8 cellular contexts compared by ENCODE assay signal in the genomic region with DNA sequence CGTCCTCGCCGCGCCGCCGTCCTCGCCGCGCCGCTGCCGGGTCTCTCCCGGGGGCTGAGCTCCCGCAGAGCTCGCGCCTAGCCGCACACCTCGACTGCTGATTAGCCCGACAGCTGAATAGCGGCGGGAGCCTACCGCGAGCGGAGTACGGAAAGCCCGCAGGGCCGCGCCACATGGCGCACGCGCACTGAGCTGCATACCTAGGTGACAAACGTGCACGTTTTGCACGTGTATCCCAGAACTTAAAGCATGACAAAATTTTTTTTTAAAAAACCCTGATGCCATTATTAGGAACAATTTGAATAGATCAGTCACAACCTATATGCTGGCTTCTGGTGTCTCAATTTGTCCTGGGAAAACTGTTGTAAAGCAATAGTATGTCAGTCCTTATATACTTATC. TPM values are rescaled to one million over a fixed set of nuclear protein-coding genes. Genes with fewer than 3 reads are reported as not detected.
DNase-seq lines count a peak whose midpoint lies in the region; ATAC-seq, FAIRE-seq and TF ChIP-seq lines count a peak whose summit lies in the region.

A gene with protein sequence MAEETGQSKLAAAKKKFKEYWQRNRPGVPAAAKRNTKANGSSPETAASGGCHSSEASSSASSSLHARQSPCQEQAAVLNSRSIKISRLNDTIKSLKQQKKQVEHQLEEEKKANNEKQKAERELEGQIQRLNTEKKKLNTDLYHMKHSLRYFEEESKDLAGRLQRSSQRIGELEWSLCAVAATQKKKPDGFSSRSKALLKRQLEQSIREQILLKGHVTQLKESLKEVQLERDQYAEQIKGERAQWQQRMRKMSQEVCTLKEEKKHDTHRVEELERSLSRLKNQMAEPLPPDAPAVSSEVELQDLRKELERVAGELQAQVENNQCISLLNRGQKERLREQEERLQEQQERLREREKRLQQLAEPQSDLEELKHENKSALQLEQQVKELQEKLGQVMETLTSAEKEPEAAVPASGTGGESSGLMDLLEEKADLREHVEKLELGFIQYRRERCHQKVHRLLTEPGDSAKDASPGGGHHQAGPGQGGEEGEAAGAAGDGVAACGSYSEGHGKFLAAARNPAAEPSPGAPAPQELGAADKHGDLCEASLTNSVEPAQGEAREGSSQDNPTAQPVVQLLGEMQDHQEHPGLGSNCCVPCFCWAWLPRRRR (minus strand): TSS at position 122 of the 400 bp plus-strand sequence. CDS start 48,117 bp downstream, outside the sequence.

- DNase-seq in DMS 273 treated with DMSO at 0.1 percent for 48 hours (lab: John Stamatoyannopoulos, UW) = peak; percentile 10
- peak; percentile 77 for DNase-seq in GM23338 (ENCODE audit: low spot score)
- peak; percentile 89 for DNase-seq in NB4 (ENCODE audit: low read depth)
- peak; percentile 70 for DNase-seq in T-helper 22 cell (ENCODE audit: low read depth)
- DNase-seq in K562 (ENCODE audit: extremely low read depth in 1 of 4, low spot score in 3 of 4) = peak; percentile 86 to 94 (median 88)
- no peak for DNase-seq in NOMO-1 treated with DMSO at 0.1 percent for 48 hours (lab: John Stamatoyannopoulos, UW; ENCODE audit: unreplicated experiment)

- no peak for TF ChIP-seq CTCF in GM23338 (conservative IDR thresholded peaks at IDR 0.05; ENCODE audit: low read depth in 2 of 2)
- no peak for TF ChIP-seq CTCF in NB4 (IDR thresholded peaks at IDR 0.05; ENCODE audit: low read depth, low read length)
- no peak; a peak in 1 of 6 replicates for TF ChIP-seq CTCF in K562 (IDR thresholded peaks at IDR 0.05 in 2 of 3, conservative IDR thresholded peaks at IDR 0.05 in 1 of 3; ENCODE audit: insufficient read depth in 2 of 3, low read depth in 1 of 3, low read length in 3 of 3)

- H3K9me3 ChIP-seq in K562 (replicated peaks; ENCODE audit: control insufficient read depth, insufficient read depth, low read depth, low read length) (no peaks in the 10 kb centered on the region), iPS-18c (ENCODE audit: control insufficient read depth, insufficient read depth, low read length) (no peaks in the 10 kb centered on the region), skeletal muscle tissue (ENCODE audit: control insufficient read depth in 3 of 3, low read length in 3 of 3) (no peaks in the 10 kb centered on the region)

- H3K9ac ChIP-seq in K562 (ENCODE audit: insufficient read depth in 1 of 2, low read depth in 2 of 2, low read length in 2 of 2) (peak within 1 kb of the TSS; percentile 75 to 94), skeletal muscle tissue (ENCODE audit: low read depth in 1 of 3, low read length in 3 of 3) (peak within 1 kb of the TSS in 1 of 3 donors; percentile 68)

- H3K36me3 ChIP-seq in GM23338 (ENCODE audit: insufficient read depth) (no peaks in the 10 kb centered on the region), K562 (ENCODE audit: control insufficient read depth, insufficient read depth, low read length) (peaks cover 31% of the 10 kb centered on the region; the same call in 2 of the 3 replicates), skeletal muscle tissue (ENCODE audit: control insufficient read depth in 3 of 3, insufficient read depth in 3 of 3, low read length in 3 of 3) (peaks cover 0 to 2% (median 0%) of the 10 kb centered on the region in 3 donors)

- CTCF ChIA-PET in K562 (lab: Yijun Ruan, JAX; ENCODE audit: low intra/inter-chr PET ratio) = no interaction called here

- H3K4me3 ChIP-seq in GM23338 (peak within 1 kb of the TSS; percentile 74), NB4 (ENCODE audit: low read depth, low read length) (peak within 1 kb of the TSS; percentile 75), K562 (peak within 1 kb of the TSS; percentile 74), iPS-18c (ENCODE audit: insufficient read depth, low read depth, low read length) (peak within 1 kb of the TSS; percentile 59), skeletal muscle tissue (ENCODE audit: low read length in 3 of 3) (peak within 1 kb of the TSS in 2 of 3 donors; percentile 62 to 66)

- no peaks in the 10 kb centered on the region; the same call in 2 of the 3 replicates for H3K36me3 Mint-ChIP-seq in GM23338 (ENCODE audit: low read depth)

- TF ChIP-seq EP300 in K562 (IDR thresholded peaks at IDR 0.05; ENCODE audit: low read length) = no peak

- H3K4me2 ChIP-seq in GM23338 (peak within 1 kb of the TSS; percentile 94), K562 (ENCODE audit: insufficient read depth, low read length) (peak within 1 kb of the TSS; percentile 68)

- H3K9me2 ChIP-seq in GM23338 (ENCODE audit: insufficient read depth) = no peaks in the 10 kb centered on the region

- H3K4me3 Mint-ChIP-seq in GM23338 = peak within 1 kb of the TSS; percentile 79

- H4K20me1 ChIP-seq in GM23338 (replicated peaks; ENCODE audit: insufficient read depth) (0 out of 2 replicates have a peak, but pooled peaks cover 3% of the 10 kb centered on the region), K562 (replicated peaks; ENCODE audit: control insufficient read depth, insufficient read depth, low read length) (peaks cover 8% of the 10 kb centered on the region; the same call in 1 of the 2 replicates)

- intact Hi-C loops in K562 (cut with micrococcal nuclease) = loop anchor here (10.0 kb wide), 2 partner anchors 147 to 213 kb away; a partner anchor contains a TSS

- POLR2A ChIA-PET in K562 (lab: Yijun Ruan, JAX) = no interaction called here

- no TSS peak for BruUV-seq in K562 (replicated peaks; lab: Mats Ljungman, UMichigan)

- H3K9me3 Mint-ChIP-seq in GM23338 = peaks cover 3% of the 10 kb centered on the region; the same call in 1 of the 3 replicates

- H3K27me3 ChIP-seq in GM23338 (ENCODE audit: insufficient read depth) (peaks cover 47% of the 10 kb centered on the region), K562 (ENCODE audit: control insufficient read depth in 2 of 2, insufficient read depth in 2 of 2, low read length in 2 of 2) (no peaks in the 10 kb centered on the region), skeletal muscle tissue (ENCODE audit: control insufficient read depth in 3 of 3, insufficient read depth in 3 of 3, low read length in 3 of 3) (no peaks in the 10 kb centered on the region)

- TF ChIP-seq RAD21 in K562 (CRISPR knock-in tag; conservative IDR thresholded peaks at IDR 0.05 in 1 of 2, IDR thresholded peaks at IDR 0.05 in 1 of 2) = no peak

- peaks cover 3% of the 10 kb centered on the region; the same call in 1 of the 3 replicates for H3K4me1 Mint-ChIP-seq in GM23338

- FAIRE-seq in K562 (lab: Jason Lieb, UNC) = peak; percentile 87

- in situ Hi-C loops in K562 (cut with MboI) = no loop called here

- H3K27ac ChIP-seq in GM23338 (ENCODE audit: low read depth) (no peak within 1 kb of the TSS), K562 (ENCODE audit: extremely low read depth, low read depth, low read length) (peak within 1 kb of the TSS; percentile 74), skeletal muscle tissue (ENCODE audit: low read depth, low read length) (no peak within 1 kb of the TSS)

- no peaks in the 10 kb centered on the region for H3K9me1 ChIP-seq in K562 (ENCODE audit: control insufficient read depth, insufficient read depth, low read length)

- H3K27ac Mint-ChIP-seq in GM23338 = no peak within 1 kb of the TSS

- peak; percentile 18 for TF ChIP-seq POLR2A in NB4 (IDR thresholded peaks at IDR 0.05; ENCODE audit: extremely low read depth, insufficient read length)
- peak; percentile 66; the same call in 1 of the 2 replicates for TF ChIP-seq POLR2A in K562 (conservative IDR thresholded peaks at IDR 0.05)

- H3K79me2 ChIP-seq in GM23338 (replicated peaks; ENCODE audit: insufficient read depth) = no peaks in the 10 kb centered on the region
- H3K79me2 ChIP-seq in K562 (ENCODE audit: control insufficient read depth, insufficient read depth, low read length) = peaks cover 34% of the 10 kb centered on the region

- H2AFZ ChIP-seq in GM23338 = peak within 1 kb of the TSS; percentile 81
- peak within 1 kb of the TSS; percentile 99 for H2AFZ ChIP-seq in K562 (ENCODE audit: low read depth, low read length)

- H3K27me3 Mint-ChIP-seq in GM23338 (ENCODE audit: insufficient read depth, low read depth, poor library complexity) = peaks cover 28% of the 10 kb centered on the region

- ATAC-seq in GM23338 (peak; percentile 48), K562 (peak; percentile 79)

- no peaks in the 10 kb centered on the region for H3K4me1 ChIP-seq in GM23338 (ENCODE audit: insufficient read depth)
- H3K4me1 ChIP-seq in K562 (replicated peaks in 1 of 2; ENCODE audit: control insufficient read depth in 2 of 2, insufficient read depth in 2 of 2, low read length in 2 of 2) = peaks cover 8 to 26% of the 10 kb centered on the region in 2 experiments; a peak in 3 of 5 replicates
- H3K4me1 ChIP-seq in skeletal muscle tissue (ENCODE audit: control insufficient read depth in 3 of 3, insufficient read depth in 3 of 3, low read length in 3 of 3) = peaks cover 0 to 3% (median 2%) of the 10 kb centered on the region in 3 donors

- H3F3A ChIP-seq in GM23338 (replicated peaks; ENCODE audit: low read depth) = no peaks in the 10 kb centered on the region

- under 1% methylated on average over 31 of the region's 33 CpGs for WGBS in K562 (ENCODE audit: insufficient coverage, low coverage, missing lambda C conversion rate)

TF ChIP-seq in GM23338, 12 proteins besides CTCF, POLR2A, EP300 and RAD21:
- TF ChIP-seq EZH2phosphoT487 (IDR thresholded peaks at IDR 0.05; ENCODE audit: unreplicated experiment) (no peak), EZH2 (IDR thresholded peaks at IDR 0.05; ENCODE audit: low read depth, unreplicated experiment) (peak; percentile 41)
TF ChIP-seq in GM23338: peak in this region for 1.

TF ChIP-seq in K562, 482 proteins besides CTCF, POLR2A, EP300 and RAD21 (continues in another document):
- 0 out of 2 replicates have a peak, but pooled peaks have one; percentile 11 for TF ChIP-seq BCOR (IDR thresholded peaks at IDR 0.05)

RNA-seq across cellular contexts. Expression of the gene that starts here (rescaled TPM):
- 6.1 and 7.1 TPM in 2 replicates for total RNA-seq in GM23338 (2014; rRNA removed; shearing (Covaris generic))
- polyA plus RNA-seq in GM23338 (2016; fragmentation: Nextera tagmentation; extraction: Ambion mirVana) = 4.1 and 5.0 TPM in 2 replicates
- 252 and 601 TPM in 2 replicates for total RNA-seq in K562 (2011; cell fraction: chromatin; rRNA removed; ENCODE audit: low replicate concordance)
- 93.6 and 128 TPM in 2 replicates for total RNA-seq in K562 (2011; cell fraction: nucleolus; rRNA removed)
- total RNA-seq in K562 (2011; cell fraction: nucleoplasm; rRNA removed) = 217 and 228 TPM in 2 replicates
- 34.6 and 35.3 TPM in 2 replicates for total RNA-seq in K562 (2014; rRNA removed)
- total RNA-seq in K562 (2014; rRNA removed; fragmentation: Illumina TruSeq; extraction: Trizol) = 55.9 and 56.3 TPM in 2 replicates
- 48.3 and 52.6 TPM in 2 replicates for total RNA-seq in K562 (2015; rRNA removed; fragmentation: Illumina TruSeq; extraction: Trizol)
- 77.0 and 86.3 TPM in 2 replicates for total RNA-seq in K562 (2021)
- polyA plus RNA-seq in K562 (2011; rRNA removed) = 98.9 and 99.2 TPM in 2 replicates
- 6.2 and 17.2 TPM in 2 replicates for polyA plus RNA-seq in K562 (2011; cell fraction: cytosol; rRNA removed)
- polyA plus RNA-seq in K562 (2011; cell fraction: nucleus; rRNA removed) = 364 and 408 TPM in 2 replicates
- polyA plus RNA-seq in K562 (2012) = 77.0 and 141 TPM in 2 replicates
- polyA plus RNA-seq in K562 (2014; fragmentation: Illumina TruSeq; extraction: Trizol) = 65.7 and 82.7 TPM in 2 replicates
- 10 to 100 TPM; 11.2 to 12.4 TPM for polyA plus RNA-seq in K562 (2014; fragmentation: Nextera tagmentation; extraction: Ambion mirVana)
- polyA plus RNA-seq in K562 (2014; rRNA removed) = 144 and 191 TPM in 2 replicates
- polyA minus RNA-seq in K562 (2011; rRNA and poly(A)+ RNA removed) = 17.0 and 17.2 TPM in 2 replicates
- 5.7 and 7.8 TPM in 2 replicates for polyA minus RNA-seq in K562 (2011; cell fraction: cytosol; rRNA and poly(A)+ RNA removed)
- 45.1 and 69.5 TPM in 2 replicates for polyA minus RNA-seq in K562 (2011; cell fraction: nucleus; rRNA and poly(A)+ RNA removed)
- total RNA-seq in skeletal muscle tissue = 8.9 TPM
